2 cellular contexts compared by ENCODE assay signal in the genomic region with DNA sequence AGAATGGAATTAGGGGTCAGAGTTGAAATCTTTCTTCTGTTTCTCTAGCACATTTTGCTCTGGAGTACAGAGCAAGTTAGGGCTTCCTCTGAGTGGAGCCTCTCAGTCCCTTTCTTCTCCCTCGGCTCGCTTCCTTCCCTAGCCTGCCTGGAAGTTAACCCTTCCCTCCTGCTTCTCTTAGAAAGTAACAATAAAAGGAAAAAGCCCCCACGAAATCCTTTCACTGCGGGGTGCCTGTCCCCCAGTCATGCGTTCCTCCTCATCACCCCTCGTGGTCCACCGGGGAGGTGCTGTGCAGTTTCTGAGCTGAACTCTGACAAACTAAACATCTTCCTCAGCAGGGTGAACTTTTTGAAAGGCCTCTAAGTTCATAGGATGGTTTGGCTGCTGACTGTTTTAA.
TF ChIP-seq lines count a peak whose summit lies in the region.

No MANE protein-coding gene starts in this region.

TF ChIP-seq in liver, 16 proteins besides CTCF, POLR2A, EP300 and RAD21:
- TF ChIP-seq, protein P1, sequence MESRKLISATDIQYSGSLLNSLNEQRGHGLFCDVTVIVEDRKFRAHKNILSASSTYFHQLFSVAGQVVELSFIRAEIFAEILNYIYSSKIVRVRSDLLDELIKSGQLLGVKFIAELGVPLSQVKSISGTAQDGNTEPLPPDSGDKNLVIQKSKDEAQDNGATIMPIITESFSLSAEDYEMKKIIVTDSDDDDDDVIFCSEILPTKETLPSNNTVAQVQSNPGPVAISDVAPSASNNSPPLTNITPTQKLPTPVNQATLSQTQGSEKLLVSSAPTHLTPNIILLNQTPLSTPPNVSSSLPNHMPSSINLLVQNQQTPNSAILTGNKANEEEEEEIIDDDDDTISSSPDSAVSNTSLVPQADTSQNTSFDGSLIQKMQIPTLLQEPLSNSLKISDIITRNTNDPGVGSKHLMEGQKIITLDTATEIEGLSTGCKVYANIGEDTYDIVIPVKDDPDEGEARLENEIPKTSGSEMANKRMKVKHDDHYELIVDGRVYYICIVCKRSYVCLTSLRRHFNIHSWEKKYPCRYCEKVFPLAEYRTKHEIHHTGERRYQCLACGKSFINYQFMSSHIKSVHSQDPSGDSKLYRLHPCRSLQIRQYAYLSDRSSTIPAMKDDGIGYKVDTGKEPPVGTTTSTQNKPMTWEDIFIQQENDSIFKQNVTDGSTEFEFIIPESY (IDR thresholded peaks at IDR 0.05), result no peak
- no peak for TF ChIP-seq SP1 (IDR thresholded peaks at IDR 0.05)
- no peak for TF ChIP-seq EGR1 (IDR thresholded peaks at IDR 0.05; ENCODE audit: low read depth in 2 of 2)
- TF ChIP-seq FOXA2 (IDR thresholded peaks at IDR 0.05), result no peak
- no peak for TF ChIP-seq RXRA (IDR thresholded peaks at IDR 0.05)
- TF ChIP-seq, protein P2, sequence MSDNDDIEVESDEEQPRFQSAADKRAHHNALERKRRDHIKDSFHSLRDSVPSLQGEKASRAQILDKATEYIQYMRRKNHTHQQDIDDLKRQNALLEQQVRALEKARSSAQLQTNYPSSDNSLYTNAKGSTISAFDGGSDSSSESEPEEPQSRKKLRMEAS (IDR thresholded peaks at IDR 0.05), result no peak
- no peak for TF ChIP-seq YY1 (IDR thresholded peaks at IDR 0.05)
- no peak for TF ChIP-seq ATF3 (IDR thresholded peaks at IDR 0.05)
- TF ChIP-seq JUND (IDR thresholded peaks at IDR 0.05), result no peak
- TF ChIP-seq GABPA (IDR thresholded peaks at IDR 0.05 in 1 of 2, conservative IDR thresholded peaks at IDR 0.05 in 1 of 2), result no peak
- TF ChIP-seq NR2F2 (IDR thresholded peaks at IDR 0.05), result no peak
- TF ChIP-seq, protein P3, sequence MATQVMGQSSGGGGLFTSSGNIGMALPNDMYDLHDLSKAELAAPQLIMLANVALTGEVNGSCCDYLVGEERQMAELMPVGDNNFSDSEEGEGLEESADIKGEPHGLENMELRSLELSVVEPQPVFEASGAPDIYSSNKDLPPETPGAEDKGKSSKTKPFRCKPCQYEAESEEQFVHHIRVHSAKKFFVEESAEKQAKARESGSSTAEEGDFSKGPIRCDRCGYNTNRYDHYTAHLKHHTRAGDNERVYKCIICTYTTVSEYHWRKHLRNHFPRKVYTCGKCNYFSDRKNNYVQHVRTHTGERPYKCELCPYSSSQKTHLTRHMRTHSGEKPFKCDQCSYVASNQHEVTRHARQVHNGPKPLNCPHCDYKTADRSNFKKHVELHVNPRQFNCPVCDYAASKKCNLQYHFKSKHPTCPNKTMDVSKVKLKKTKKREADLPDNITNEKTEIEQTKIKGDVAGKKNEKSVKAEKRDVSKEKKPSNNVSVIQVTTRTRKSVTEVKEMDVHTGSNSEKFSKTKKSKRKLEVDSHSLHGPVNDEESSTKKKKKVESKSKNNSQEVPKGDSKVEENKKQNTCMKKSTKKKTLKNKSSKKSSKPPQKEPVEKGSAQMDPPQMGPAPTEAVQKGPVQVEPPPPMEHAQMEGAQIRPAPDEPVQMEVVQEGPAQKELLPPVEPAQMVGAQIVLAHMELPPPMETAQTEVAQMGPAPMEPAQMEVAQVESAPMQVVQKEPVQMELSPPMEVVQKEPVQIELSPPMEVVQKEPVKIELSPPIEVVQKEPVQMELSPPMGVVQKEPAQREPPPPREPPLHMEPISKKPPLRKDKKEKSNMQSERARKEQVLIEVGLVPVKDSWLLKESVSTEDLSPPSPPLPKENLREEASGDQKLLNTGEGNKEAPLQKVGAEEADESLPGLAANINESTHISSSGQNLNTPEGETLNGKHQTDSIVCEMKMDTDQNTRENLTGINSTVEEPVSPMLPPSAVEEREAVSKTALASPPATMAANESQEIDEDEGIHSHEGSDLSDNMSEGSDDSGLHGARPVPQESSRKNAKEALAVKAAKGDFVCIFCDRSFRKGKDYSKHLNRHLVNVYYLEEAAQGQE (IDR thresholded peaks at IDR 0.05), result no peak
- no peak for TF ChIP-seq FOXA1 (IDR thresholded peaks at IDR 0.05)
- no peak for TF ChIP-seq TAF1 (conservative IDR thresholded peaks at IDR 0.05)
- no peak for TF ChIP-seq HNF4G (IDR thresholded peaks at IDR 0.05)
TF ChIP-seq in liver: peak in this region for 0.

TF ChIP-seq in HepG2, 621 proteins besides CTCF, POLR2A, EP300 and RAD21:
- TF ChIP-seq SMAD1 (CRISPR knock-in tag; IDR thresholded peaks at IDR 0.05; ENCODE audit: borderline replicate concordance, low read depth) (no peak), ZSCAN21 (CRISPR knock-in tag; IDR thresholded peaks at IDR 0.05; ENCODE audit: borderline replicate concordance) (no peak), ZNF234 (CRISPR knock-in tag; conservative IDR thresholded peaks at IDR 0.05) (no peak), ZNF720 (CRISPR knock-in tag; IDR thresholded peaks at IDR 0.05) (no peak), PRDM15 (CRISPR knock-in tag; IDR thresholded peaks at IDR 0.05) (no peak), PHF21A (CRISPR knock-in tag; IDR thresholded peaks at IDR 0.05) (no peak), NCOA5 (CRISPR knock-in tag; IDR thresholded peaks at IDR 0.05) (no peak), HIC2 (CRISPR knock-in tag; IDR thresholded peaks at IDR 0.05; ENCODE audit: low read depth) (no peak)
- TF ChIP-seq, protein P4, sequence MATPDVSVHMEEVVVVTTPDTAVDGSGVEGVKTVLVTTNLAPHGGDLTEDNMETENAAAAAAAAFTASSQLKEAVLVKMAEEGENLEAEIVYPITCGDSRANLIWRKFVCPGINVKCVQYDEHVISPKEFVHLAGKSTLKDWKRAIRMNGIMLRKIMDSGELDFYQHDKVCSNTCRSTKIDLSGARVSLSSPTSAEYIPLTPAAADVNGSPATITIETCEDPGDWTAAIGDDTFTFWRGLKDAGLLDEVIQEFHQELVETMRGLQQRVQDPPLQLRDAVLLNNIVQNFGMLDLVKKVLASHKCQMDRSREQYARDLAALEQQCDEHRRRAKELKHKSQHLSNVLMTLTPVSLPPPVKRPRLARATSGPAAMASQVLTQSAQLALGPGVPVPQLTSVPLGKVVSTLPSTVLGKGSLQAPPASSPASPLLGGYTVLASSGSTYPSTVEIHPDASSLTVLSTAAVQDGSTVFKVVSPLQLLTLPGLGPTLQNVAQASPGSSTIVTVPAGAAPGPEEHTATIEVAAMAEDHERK (CRISPR knock-in tag; IDR thresholded peaks at IDR 0.05; ENCODE audit: low read depth), result no peak
- TF ChIP-seq, protein P5, sequence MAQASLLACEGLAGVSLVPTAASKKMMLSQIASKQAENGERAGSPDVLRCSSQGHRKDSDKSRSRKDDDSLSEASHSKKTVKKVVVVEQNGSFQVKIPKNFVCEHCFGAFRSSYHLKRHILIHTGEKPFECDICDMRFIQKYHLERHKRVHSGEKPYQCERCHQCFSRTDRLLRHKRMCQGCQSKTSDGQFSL (CRISPR knock-in tag; IDR thresholded peaks at IDR 0.05), result no peak
- TF ChIP-seq, protein P6, sequence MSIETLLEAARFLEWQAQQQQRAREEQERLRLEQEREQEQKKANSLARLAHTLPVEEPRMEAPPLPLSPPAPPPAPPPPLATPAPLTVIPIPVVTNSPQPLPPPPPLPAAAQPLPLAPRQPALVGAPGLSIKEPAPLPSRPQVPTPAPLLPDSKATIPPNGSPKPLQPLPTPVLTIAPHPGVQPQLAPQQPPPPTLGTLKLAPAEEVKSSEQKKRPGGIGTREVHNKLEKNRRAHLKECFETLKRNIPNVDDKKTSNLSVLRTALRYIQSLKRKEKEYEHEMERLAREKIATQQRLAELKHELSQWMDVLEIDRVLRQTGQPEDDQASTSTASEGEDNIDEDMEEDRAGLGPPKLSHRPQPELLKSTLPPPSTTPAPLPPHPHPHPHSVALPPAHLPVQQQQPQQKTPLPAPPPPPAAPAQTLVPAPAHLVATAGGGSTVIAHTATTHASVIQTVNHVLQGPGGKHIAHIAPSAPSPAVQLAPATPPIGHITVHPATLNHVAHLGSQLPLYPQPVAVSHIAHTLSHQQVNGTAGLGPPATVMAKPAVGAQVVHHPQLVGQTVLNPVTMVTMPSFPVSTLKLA (IDR thresholded peaks at IDR 0.05), result no peak
TF ChIP-seq in HepG2: peak in this region for 0.
